Comparison of ENCODE assay signal across 8 cellular contexts in the genomic region with DNA sequence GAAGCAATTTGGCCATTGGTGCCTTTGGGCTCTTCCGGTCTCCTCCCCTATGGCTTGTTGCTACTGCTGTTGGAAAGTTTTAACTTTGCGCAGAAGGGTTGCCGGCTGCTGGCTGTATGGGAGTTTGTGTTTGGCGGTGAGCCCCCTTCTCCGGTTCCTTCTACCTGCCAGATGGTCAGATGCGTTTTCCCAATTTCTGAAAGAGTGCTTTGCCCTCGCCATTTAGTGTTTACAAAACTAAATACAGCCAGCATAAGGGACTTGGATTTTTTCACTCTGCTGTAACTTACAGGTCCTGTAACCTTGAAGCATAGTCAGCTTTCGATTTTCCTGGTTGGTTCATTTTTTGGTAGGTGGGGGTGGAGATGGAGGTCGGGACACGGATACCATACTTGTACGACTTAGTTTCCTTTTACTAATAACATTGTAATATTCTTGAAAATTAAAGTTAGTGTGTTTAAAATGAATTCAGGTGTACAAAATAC. TPM values are rescaled to one million over a fixed set of nuclear protein-coding genes. Genes with fewer than 3 reads are reported as not detected.
DNase-seq lines count a peak whose midpoint lies in the region; ATAC-seq and TF ChIP-seq lines count a peak whose summit lies in the region.

No MANE protein-coding gene starts in this region.

- intact Hi-C loops in lower leg skin (cut with DNase I; ENCODE audit: low total_unique reads) = no loop called here

- no peak for TF ChIP-seq POLR2A in lower leg skin (IDR thresholded peaks at IDR 0.05)

- H3K9me3 Mint-ChIP-seq in activated naive CD4-positive, alpha-beta T cell treated with anti-CD3 and anti-CD28 coated beads, Interleukin-2, amount 50 U/mL, for 24 hours = no peaks in the 10 kb centered on the region
- no peaks in the 10 kb centered on the region for H3K9me3 Mint-ChIP-seq in type B pancreatic cell

- no peak for DNase-seq in activated naive CD4-positive, alpha-beta T cell treated with anti-CD3 and anti-CD28 coated beads, Interleukin-2, amount 50 U/mL, for 16 hours
- DNase-seq in NCI-H82 (lab: John Stamatoyannopoulos, UW) (peak; percentile 84), choroid plexus epithelial cell (ENCODE audit: low read depth) (peak; percentile 96), lower leg skin (ENCODE audit: low spot score in 2 of 2) (peak in 1 of 2 donors; percentile 77), type B pancreatic cell (ENCODE audit: extremely low spot score, unreplicated experiment) (no peak), globus pallidus (ENCODE audit: low spot score) (no peak)

- peaks cover 5% of the 10 kb centered on the region for H3K36me3 Mint-ChIP-seq in activated naive CD4-positive, alpha-beta T cell treated with anti-CD3 and anti-CD28 coated beads, Interleukin-2, amount 50 U/mL, for 24 hours
- no peaks in the 10 kb centered on the region for H3K36me3 Mint-ChIP-seq in type B pancreatic cell

- peaks cover 52% of the 10 kb centered on the region for H3K4me1 Mint-ChIP-seq in activated naive CD4-positive, alpha-beta T cell treated with anti-CD3 and anti-CD28 coated beads, Interleukin-2, amount 50 U/mL, for 24 hours
- H3K4me1 Mint-ChIP-seq in type B pancreatic cell (ENCODE audit: unreplicated experiment) = peaks cover 15% of the 10 kb centered on the region

- 0 to 1% methylated on average over 11 of the region's 11 CpGs for WGBS in lower leg skin, 2 donors

- H3K4me3 Mint-ChIP-seq in activated naive CD4-positive, alpha-beta T cell treated with anti-CD3 and anti-CD28 coated beads, Interleukin-2, amount 50 U/mL, for 24 hours = peak overlapping the region; percentile 100
- H3K4me3 Mint-ChIP-seq in type B pancreatic cell = peak overlapping the region; percentile 100

- peak; percentile 26 for ATAC-seq in HG02840 (IDR thresholded peaks at IDR 0.05; ENCODE audit: low FRiP score, unreplicated experiment)

- no peak for TF ChIP-seq CTCF in choroid plexus epithelial cell (conservative IDR thresholded peaks at IDR 0.05; ENCODE audit: low read depth, low read length)
- TF ChIP-seq CTCF in lower leg skin (IDR thresholded peaks at IDR 0.05) = no peak
- no peak for TF ChIP-seq CTCF in type B pancreatic cell (conservative IDR thresholded peaks at IDR 0.05)

- H3K27me3 Mint-ChIP-seq in activated naive CD4-positive, alpha-beta T cell treated with anti-CD3 and anti-CD28 coated beads, Interleukin-2, amount 50 U/mL, for 24 hours = no peaks in the 10 kb centered on the region
- H3K27me3 Mint-ChIP-seq in type B pancreatic cell = no peaks in the 10 kb centered on the region

- peak overlapping the region; percentile 80 for H3K4me3 ChIP-seq in choroid plexus epithelial cell (ENCODE audit: low read depth, low read length)
- peak overlapping the region; percentile 88 for H3K4me3 ChIP-seq in lower leg skin (ENCODE audit: low read depth, poor library complexity, severe bottlenecking)

- peak overlapping the region; percentile 100 for H3K27ac Mint-ChIP-seq in activated naive CD4-positive, alpha-beta T cell treated with anti-CD3 and anti-CD28 coated beads, Interleukin-2, amount 50 U/mL, for 24 hours
- peak overlapping the region; percentile 100 for H3K27ac Mint-ChIP-seq in type B pancreatic cell

RNA-seq across cellular contexts. Expression of a gene that starts 0.6 kb away (rescaled TPM):
- total RNA-seq in lower leg skin (10 to 100 TPM; 21.5 to 28.1 (median 27.1) TPM), type B pancreatic cell (ENCODE audit: low replicate concordance) (12.7 and 17.8 TPM in 2 replicates)

RNA-seq across cellular contexts. Expression of a gene that starts 19.1 kb away (rescaled TPM):
- total RNA-seq in lower leg skin (100 to 1,000 TPM; 160 to 327 (median 242) TPM), type B pancreatic cell (ENCODE audit: low replicate concordance) (266 and 296 TPM in 2 replicates)

RNA-seq across cellular contexts. Expression of a gene that starts 45.7 kb away (rescaled TPM):
- total RNA-seq in lower leg skin (100 to 1,000 TPM in 1 of 4 donors, 10 to 100 TPM in 3; 74.7 to 104 (median 88.9) TPM), type B pancreatic cell (ENCODE audit: low replicate concordance) (375 and 473 TPM in 2 replicates)

RNA-seq across cellular contexts. Expression of a gene that starts 46.2 kb away (rescaled TPM):
- 10 to 100 TPM; 39.3 to 70.3 (median 50.7) TPM for total RNA-seq in lower leg skin
- total RNA-seq in type B pancreatic cell (ENCODE audit: low replicate concordance) = 165 and 167 TPM in 2 replicates

Comparison
In these comparisons a context has a peak if more than half of its experiments do, and no peak if none do; other contexts are left out.
1. DNase-seq: peak in NCI-H82 (single experiment) and choroid plexus epithelial cell (single experiment); none in activated naive CD4-positive, alpha-beta T cell treated with anti-CD3 and anti-CD28 coated beads, Interleukin-2, amount 50 U/mL, for 16 hours (single experiment), type B pancreatic cell (single experiment) and globus pallidus (single experiment).